ENCODE assay signal across 8 cellular contexts in genomic region chr14:27528328-27528727, GRCh38.
DNase-seq lines count a peak whose midpoint lies in the region; ATAC-seq and TF ChIP-seq lines count a peak whose summit lies in the region.

No MANE protein-coding gene starts in this region.

- H3K27me3 Mint-ChIP-seq in GM23338 (ENCODE audit: insufficient read depth, low read depth, poor library complexity): no peaks in the 10 kb centered on the region
- peaks cover 4% of the 10 kb centered on the region for H3K27me3 Mint-ChIP-seq in nephron progenitor cell (ENCODE audit: low read depth, poor library complexity)

- H3K36me3 ChIP-seq in GM23338 (ENCODE audit: insufficient read depth): no peaks in the 10 kb centered on the region

- no peak overlapping the region for H3K4me2 ChIP-seq in GM23338

- no peak overlapping the region for H3K4me3 Mint-ChIP-seq in GM23338
- H3K4me3 Mint-ChIP-seq in nephron progenitor cell: no peak overlapping the region

- peak; percentile 63 to 64 for TF ChIP-seq CTCF in GM23338 (conservative IDR thresholded peaks at IDR 0.05; ENCODE audit: low read depth in 2 of 2)
- TF ChIP-seq CTCF in nephron progenitor cell (IDR thresholded peaks at IDR 0.05): peak; percentile 53

- H3K9me3 Mint-ChIP-seq in GM23338: peaks cover 5% of the 10 kb centered on the region
- peaks cover 6% of the 10 kb centered on the region for H3K9me3 Mint-ChIP-seq in nephron progenitor cell

- H3K27me3 ChIP-seq in GM23338 (ENCODE audit: insufficient read depth): no peaks in the 10 kb centered on the region

- H4K20me1 ChIP-seq in GM23338 (replicated peaks; ENCODE audit: insufficient read depth): no peaks in the 10 kb centered on the region

- H2AFZ ChIP-seq in GM23338: no peak overlapping the region

- H3K79me2 ChIP-seq in GM23338 (replicated peaks; ENCODE audit: insufficient read depth): no peaks in the 10 kb centered on the region

- H3F3A ChIP-seq in GM23338 (replicated peaks; ENCODE audit: low read depth): no peaks in the 10 kb centered on the region

- peaks cover 5% of the 10 kb centered on the region; the same call in 2 of the 3 replicates for H3K4me1 Mint-ChIP-seq in GM23338
- H3K4me1 Mint-ChIP-seq in nephron progenitor cell: peaks cover 4% of the 10 kb centered on the region

- no peaks in the 10 kb centered on the region for H3K9me2 ChIP-seq in GM23338 (ENCODE audit: insufficient read depth)

- H3K27ac ChIP-seq in GM23338 (ENCODE audit: low read depth): no peak overlapping the region

- no peak overlapping the region for H3K4me3 ChIP-seq in GM23338

- H3K27ac Mint-ChIP-seq in GM23338 (peak overlapping the region; percentile 85; the same call in 1 of the 2 replicates), nephron progenitor cell (no peak overlapping the region)

- H3K36me3 Mint-ChIP-seq in GM23338 (ENCODE audit: low read depth) (peaks cover 6% of the 10 kb centered on the region; the same call in 1 of the 3 replicates), nephron progenitor cell (ENCODE audit: low read depth) (no peaks in the 10 kb centered on the region)

- ATAC-seq in GM23338 (peak; percentile 87), HG03196 (IDR thresholded peaks at IDR 0.05; ENCODE audit: unreplicated experiment) (no peak), HG03354 (IDR thresholded peaks at IDR 0.05; ENCODE audit: poor library complexity, severe bottlenecking, unreplicated experiment) (no peak), HG03045 (IDR thresholded peaks at IDR 0.05; ENCODE audit: unreplicated experiment) (no peak)

- DNase-seq in GM23338 (ENCODE audit: low spot score) (peak; percentile 68), NCI-H2171 (lab: John Stamatoyannopoulos, UW) (peak; percentile 21), astrocyte of the hippocampus (ENCODE audit: low read depth, low spot score) (peak; percentile 70), nephron progenitor cell (peak; percentile 9)
- DNase-seq in stimulated activated CD4-positive, alpha-beta T cell treated with anti-CD3 and anti-CD28 coated beads, Interleukin-2, amount 100 ng/mL, for 48 hours: no peak

- H3K4me1 ChIP-seq in GM23338 (ENCODE audit: insufficient read depth): no peaks in the 10 kb centered on the region

TF ChIP-seq in GM23338, 12 proteins besides CTCF, POLR2A, EP300 and RAD21:
- TF ChIP-seq EZH2 (IDR thresholded peaks at IDR 0.05; ENCODE audit: low read depth, unreplicated experiment) (no peak), EZH2phosphoT487 (IDR thresholded peaks at IDR 0.05; ENCODE audit: unreplicated experiment) (no peak), CREB1 (CRISPR knock-in tag; IDR thresholded peaks at IDR 0.05; ENCODE audit: low read depth) (no peak), NANOG (IDR thresholded peaks at IDR 0.05; ENCODE audit: borderline replicate concordance) (no peak), ETS1 (IDR thresholded peaks at IDR 0.05) (no peak), ZNF331 (CRISPR knock-in tag; IDR thresholded peaks at IDR 0.05; ENCODE audit: low read depth) (no peak), JUNB (IDR thresholded peaks at IDR 0.05; ENCODE audit: unreplicated experiment) (no peak), ZNF114 (CRISPR knock-in tag; IDR thresholded peaks at IDR 0.05) (no peak), STAT1 (IDR thresholded peaks at IDR 0.05; ENCODE audit: unreplicated experiment) (no peak), POLR2AphosphoS5 (IDR thresholded peaks at IDR 0.05; ENCODE audit: low read depth) (no peak), ZNF462 (CRISPR knock-in tag; IDR thresholded peaks at IDR 0.05) (no peak)
- TF ChIP-seq, protein P1, sequence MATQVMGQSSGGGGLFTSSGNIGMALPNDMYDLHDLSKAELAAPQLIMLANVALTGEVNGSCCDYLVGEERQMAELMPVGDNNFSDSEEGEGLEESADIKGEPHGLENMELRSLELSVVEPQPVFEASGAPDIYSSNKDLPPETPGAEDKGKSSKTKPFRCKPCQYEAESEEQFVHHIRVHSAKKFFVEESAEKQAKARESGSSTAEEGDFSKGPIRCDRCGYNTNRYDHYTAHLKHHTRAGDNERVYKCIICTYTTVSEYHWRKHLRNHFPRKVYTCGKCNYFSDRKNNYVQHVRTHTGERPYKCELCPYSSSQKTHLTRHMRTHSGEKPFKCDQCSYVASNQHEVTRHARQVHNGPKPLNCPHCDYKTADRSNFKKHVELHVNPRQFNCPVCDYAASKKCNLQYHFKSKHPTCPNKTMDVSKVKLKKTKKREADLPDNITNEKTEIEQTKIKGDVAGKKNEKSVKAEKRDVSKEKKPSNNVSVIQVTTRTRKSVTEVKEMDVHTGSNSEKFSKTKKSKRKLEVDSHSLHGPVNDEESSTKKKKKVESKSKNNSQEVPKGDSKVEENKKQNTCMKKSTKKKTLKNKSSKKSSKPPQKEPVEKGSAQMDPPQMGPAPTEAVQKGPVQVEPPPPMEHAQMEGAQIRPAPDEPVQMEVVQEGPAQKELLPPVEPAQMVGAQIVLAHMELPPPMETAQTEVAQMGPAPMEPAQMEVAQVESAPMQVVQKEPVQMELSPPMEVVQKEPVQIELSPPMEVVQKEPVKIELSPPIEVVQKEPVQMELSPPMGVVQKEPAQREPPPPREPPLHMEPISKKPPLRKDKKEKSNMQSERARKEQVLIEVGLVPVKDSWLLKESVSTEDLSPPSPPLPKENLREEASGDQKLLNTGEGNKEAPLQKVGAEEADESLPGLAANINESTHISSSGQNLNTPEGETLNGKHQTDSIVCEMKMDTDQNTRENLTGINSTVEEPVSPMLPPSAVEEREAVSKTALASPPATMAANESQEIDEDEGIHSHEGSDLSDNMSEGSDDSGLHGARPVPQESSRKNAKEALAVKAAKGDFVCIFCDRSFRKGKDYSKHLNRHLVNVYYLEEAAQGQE (IDR thresholded peaks at IDR 0.05; ENCODE audit: unreplicated experiment): no peak

Comparison
In these comparisons a context has a peak if more than half of its experiments do, and no peak if none do; other contexts are left out.
1. DNase-seq: peak in GM23338 (single experiment), NCI-H2171 (single experiment), astrocyte of the hippocampus (single experiment) and nephron progenitor cell (single experiment); none in stimulated activated CD4-positive, alpha-beta T cell treated with anti-CD3 and anti-CD28 coated beads, Interleukin-2, amount 100 ng/mL, for 48 hours (0 of 2).